Comparison of ENCODE assay signal across 9 cellular contexts in genomic region chr4:180827193-180827592, GRCh38.
DNase-seq lines count a peak whose midpoint lies in the region; ATAC-seq, FAIRE-seq and TF ChIP-seq lines count a peak whose summit lies in the region.
"Had no signal": no experiment of that assay in that cellular context is flagged by ENCODE, and none has a peak within 500 bp of the region (broad histone marks: within the 10 kb centered on the region; RNA-seq: fewer than 3 reads in every experiment).

No MANE protein-coding gene starts in this region.

- FAIRE-seq in urothelium cell line (lab: Jason Lieb, UNC) = no peak

- intact Hi-C loops in lower lobe of right lung (cut with DNase I) = no loop called here

- no peak for TF ChIP-seq CTCF in lower lobe of right lung (IDR thresholded peaks at IDR 0.05)

- no peak overlapping the region for H3K27ac ChIP-seq in lower lobe of right lung
- H3K27ac ChIP-seq: C4-2B had no signal

- peaks cover 13% of the 10 kb centered on the region for H3K4me1 ChIP-seq in lower lobe of right lung

- DNase-seq in SHP77 (lab: John Stamatoyannopoulos, UW) (peak; percentile 4 to 18), SHP77 treated with DMSO at 0.1 percent for 48 hours (lab: John Stamatoyannopoulos, UW) (no peak), cerebellar cortex (ENCODE audit: low spot score) (peak; percentile 15), lower lobe of right lung (no peak), urothelium cell line (ENCODE audit: low spot score) (peak; percentile 12), germinal center (ENCODE audit: low spot score) (no peak), NCI-H187 treated with DMSO at 0.1 percent for 48 hours (lab: John Stamatoyannopoulos, UW) (no peak)

- no peaks in the 10 kb centered on the region for H3K27me3 ChIP-seq in lower lobe of right lung (ENCODE audit: low read depth)

- H3K36me3 ChIP-seq in lower lobe of right lung = no peaks in the 10 kb centered on the region

- H3K4me3 ChIP-seq in lower lobe of right lung = peak overlapping the region; percentile 40

- no peaks in the 10 kb centered on the region for H3K9me3 ChIP-seq in lower lobe of right lung

- peak in 1 of 2 donors; percentile 51 for ATAC-seq in lower lobe of right lung
- no peak for ATAC-seq in HG02678 (IDR thresholded peaks at IDR 0.05; ENCODE audit: unreplicated experiment)

Comparison
In these comparisons a context has a peak if more than half of its experiments do, and no peak if none do; other contexts are left out.
1. DNase-seq: peak in SHP77 (2 of 2), cerebellar cortex (single experiment) and urothelium cell line (single experiment); none in SHP77 treated with DMSO at 0.1 percent for 48 hours (single experiment), lower lobe of right lung (single experiment), germinal center (single experiment) and NCI-H187 treated with DMSO at 0.1 percent for 48 hours (single experiment).